36 cellular contexts compared by ENCODE assay signal in the genomic region with DNA sequence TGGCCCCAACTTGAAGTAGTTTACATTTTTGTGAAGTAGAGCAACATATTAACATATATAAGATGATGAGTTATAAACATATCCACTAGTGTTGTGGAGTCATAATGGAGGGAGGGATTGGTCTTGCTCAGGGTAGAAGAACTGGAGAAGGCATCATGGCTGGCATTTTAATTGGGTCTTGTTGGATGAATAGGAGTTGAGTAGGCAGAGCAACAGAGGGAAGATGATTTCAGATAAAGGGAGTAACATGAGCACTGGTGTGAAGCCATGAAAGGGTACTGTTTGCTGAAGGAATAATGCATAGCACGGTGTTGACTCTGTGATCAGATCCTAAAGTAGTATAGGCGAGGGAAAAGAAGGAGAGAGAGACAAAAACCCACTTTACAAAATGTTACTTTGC.
"Had no signal": no experiment of that assay in that cellular context is flagged by ENCODE, and none has a peak within 500 bp of the region (broad histone marks: within the 10 kb centered on the region; RNA-seq: fewer than 3 reads in every experiment).

No MANE protein-coding gene starts in this region.

- H3K36me3 ChIP-seq: ascending aorta, cardiac muscle cell had no signal

- H3K4me3 ChIP-seq: ascending aorta, cardiac muscle cell had no signal

- H3K27me3 Mint-ChIP-seq: activated B cell treated with CpG ODN at 0.5 μM for 24 hours; activated CD8-positive, alpha-beta T cell treated with anti-CD3 and anti-CD28 coated beads for 36 hours; activated naive CD8-positive, alpha-beta T cell treated with anti-CD3 and anti-CD28 coated beads for 36 hours had no signal

- H3K4me3 Mint-ChIP-seq: activated B cell treated with CpG ODN at 0.5 μM for 24 hours; activated CD4-positive, alpha-beta memory T cell treated with anti-CD3 and anti-CD28 coated beads for 36 hours; activated CD4-positive, alpha-beta T cell treated with anti-CD3 and anti-CD28 coated beads, Interleukin-2, amount 10 ng/mL, durations not matched to agents 24 days and 14 days; activated CD8-positive, alpha-beta T cell treated with anti-CD3 and anti-CD28 coated beads for 36 hours; activated naive CD4-positive, alpha-beta T cell treated with anti-CD3 and anti-CD28 coated beads for 36 hours; activated naive CD8-positive, alpha-beta T cell treated with anti-CD3 and anti-CD28 coated beads for 36 hours; activated T-cell treated with anti-CD3 and anti-CD28 coated beads, Interleukin-2, amount 50 U/mL, for 4 hours; activated T-cell treated with anti-CD3 and anti-CD28 coated beads, Interleukin-2, amount 50 U/mL, for 72 hours; activated T-helper 1 cell treated with anti-CD3 and anti-CD28 coated beads, Interleukin-12 subunit alpha, Interleukin-12 subunit beta, Interleukin-2, Interleukin-4 antibody, amounts not matched to agents 30 ng/mL and 10 ng/mL and 1 ng/mL, durations not matched to agents 14 hours and 24 hours and 36 hours; activated T-helper 17 cell treated with anti-CD3 and anti-CD28 coated beads, Interleukin-2, amount 50 U/mL, for 72 hours; central memory CD8-positive, alpha-beta T cell; T-helper 1 cell treated with Interleukin-12 subunit alpha and Interleukin-12 subunit beta and Interleukin-4 antibody, amounts not matched to agents 30 μg/mL and 1 μg/mL, for 36 hours; T-helper 2 cell treated with Interferon-gamma antibody and Interleukin-4, amounts not matched to agents 5 μg/mL and 100 μg/mL, for 36 hours had no signal

- H3K27ac Mint-ChIP-seq: activated B cell treated with CpG ODN at 0.5 μM for 24 hours; activated CD4-positive, alpha-beta memory T cell treated with anti-CD3 and anti-CD28 coated beads for 36 hours; activated CD4-positive, alpha-beta T cell treated with anti-CD3 and anti-CD28 coated beads, Interleukin-2, amount 10 ng/mL, durations not matched to agents 24 days and 14 days; activated CD8-positive, alpha-beta T cell treated with anti-CD3 and anti-CD28 coated beads for 36 hours; activated naive CD4-positive, alpha-beta T cell treated with anti-CD3 and anti-CD28 coated beads for 36 hours; activated naive CD4-positive, alpha-beta T cell treated with anti-CD3 and anti-CD28 coated beads, Interleukin-2, amount 50 U/mL, for 72 hours; activated naive CD8-positive, alpha-beta T cell treated with anti-CD3 and anti-CD28 coated beads for 36 hours; activated T-cell treated with anti-CD3 and anti-CD28 coated beads, Interleukin-2, amount 50 U/mL, for 72 hours; activated T-helper 1 cell treated with anti-CD3 and anti-CD28 coated beads, Interleukin-12 subunit alpha, Interleukin-12 subunit beta, Interleukin-2, Interleukin-4 antibody, amounts not matched to agents 30 ng/mL and 10 ng/mL and 1 ng/mL, durations not matched to agents 14 hours and 24 hours and 36 hours; activated T-helper 17 cell treated with anti-CD3 and anti-CD28 coated beads, Interleukin-2, amount 50 U/mL, for 72 hours; brain; T-helper 1 cell treated with Interleukin-12 subunit alpha and Interleukin-12 subunit beta and Interleukin-4 antibody, amounts not matched to agents 30 μg/mL and 1 μg/mL, for 36 hours; T-helper 2 cell treated with Interferon-gamma antibody and Interleukin-4, amounts not matched to agents 5 μg/mL and 100 μg/mL, for 36 hours had no signal

- H3K9me3 ChIP-seq: ascending aorta had no signal

- H3K27me3 ChIP-seq: ascending aorta, cardiac muscle cell had no signal

- H3K36me3 Mint-ChIP-seq: brain had no signal

- H3K9me3 Mint-ChIP-seq: activated B cell treated with CpG ODN at 0.5 μM for 24 hours; activated CD4-positive, alpha-beta memory T cell treated with anti-CD3 and anti-CD28 coated beads for 36 hours; activated CD4-positive, alpha-beta T cell treated with anti-CD3 and anti-CD28 coated beads, Interleukin-2, amount 10 ng/mL, durations not matched to agents 24 days and 14 days; activated CD8-positive, alpha-beta T cell treated with anti-CD3 and anti-CD28 coated beads for 36 hours; activated naive CD4-positive, alpha-beta T cell treated with anti-CD3 and anti-CD28 coated beads for 36 hours; activated naive CD4-positive, alpha-beta T cell treated with anti-CD3 and anti-CD28 coated beads, Interleukin-2, amount 50 U/mL, for 72 hours; activated naive CD8-positive, alpha-beta T cell treated with anti-CD3 and anti-CD28 coated beads for 36 hours; activated T-cell treated with anti-CD3 and anti-CD28 coated beads, Interleukin-2, amount 50 U/mL, for 4 hours; activated T-cell treated with anti-CD3 and anti-CD28 coated beads, Interleukin-2, amount 50 U/mL, for 72 hours; activated T-helper 1 cell treated with anti-CD3 and anti-CD28 coated beads, Interleukin-12 subunit alpha, Interleukin-12 subunit beta, Interleukin-2, Interleukin-4 antibody, amounts not matched to agents 30 ng/mL and 10 ng/mL and 1 ng/mL, durations not matched to agents 14 hours and 24 hours and 36 hours; activated T-helper 17 cell treated with anti-CD3 and anti-CD28 coated beads, Interleukin-2, amount 50 U/mL, for 72 hours; brain; central memory CD8-positive, alpha-beta T cell; T-helper 1 cell treated with Interleukin-12 subunit alpha and Interleukin-12 subunit beta and Interleukin-4 antibody, amounts not matched to agents 30 μg/mL and 1 μg/mL, for 36 hours; T-helper 2 cell treated with Interferon-gamma antibody and Interleukin-4, amounts not matched to agents 5 μg/mL and 100 μg/mL, for 36 hours had no signal

- DNase-seq: activated B cell treated with CpG ODN at 0.5 μM for 24 hours; activated CD4-positive, alpha-beta memory T cell treated with anti-CD3 and anti-CD28 coated beads for 36 hours; activated CD4-positive, alpha-beta T cell treated with anti-CD3 and anti-CD28 coated beads for 4 hours; activated CD4-positive, alpha-beta T cell treated with anti-CD3 and anti-CD28 coated beads, Interleukin-2, amount 10 ng/mL, durations not matched to agents 24 days and 14 days; activated CD4-positive, alpha-beta T cell treated with anti-CD3 and anti-CD28 coated beads, Interleukin-2, amount 50 U/mL, for 1 hour; activated CD4-positive, alpha-beta T cell treated with anti-CD3 and anti-CD28 coated beads, Interleukin-2, amount 50 U/mL, for 4 hours; activated CD4-positive, CD25-positive, alpha-beta regulatory T cell treated with anti-CD3 and anti-CD28 coated beads, Interleukin-2, amount 50 U/mL, for 72 hours; activated CD8-positive, alpha-beta memory T cell treated with anti-CD3 and anti-CD28 coated beads, Interleukin-2, amount 50 U/mL, for 4 hours; activated CD8-positive, alpha-beta T cell treated with anti-CD3 and anti-CD28 coated beads for 36 hours; activated effector memory CD4-positive, alpha-beta T cell treated with anti-CD3 and anti-CD28 coated beads, Interleukin-2, amount 50 U/mL, for 16 hours; activated gamma-delta T cell treated with Interleukin-2 at 50 U/mL for 16 hours; activated naive CD4-positive, alpha-beta T cell; activated naive CD4-positive, alpha-beta T cell treated with anti-CD3 and anti-CD28 coated beads for 36 hours; activated naive CD4-positive, alpha-beta T cell treated with anti-CD3 and anti-CD28 coated beads, Interleukin-2, amount 50 U/mL, for 16 hours; activated naive CD8-positive, alpha-beta T cell treated with anti-CD3 and anti-CD28 coated beads for 36 hours; activated T-cell treated with anti-CD3 and anti-CD28 coated beads for 4 hours; activated T-cell treated with anti-CD3 and anti-CD28 coated beads, Interleukin-2, amount 50 U/mL, for 1 hour; activated T-cell treated with anti-CD3 and anti-CD28 coated beads, Interleukin-2, amount 50 U/mL, for 4 hours; activated T-cell treated with anti-CD3 and anti-CD28 coated beads, Interleukin-2, amount 50 U/mL, for 72 hours; amygdala; anterior cingulate cortex; caudate nucleus; cerebellar nuclear complex; T-helper 1 cell; T-helper 2 cell; T-helper 9 cell had no signal

- H3K27ac ChIP-seq: ascending aorta, cardiac muscle cell, VCaP had no signal
